In the genomic region with DNA sequence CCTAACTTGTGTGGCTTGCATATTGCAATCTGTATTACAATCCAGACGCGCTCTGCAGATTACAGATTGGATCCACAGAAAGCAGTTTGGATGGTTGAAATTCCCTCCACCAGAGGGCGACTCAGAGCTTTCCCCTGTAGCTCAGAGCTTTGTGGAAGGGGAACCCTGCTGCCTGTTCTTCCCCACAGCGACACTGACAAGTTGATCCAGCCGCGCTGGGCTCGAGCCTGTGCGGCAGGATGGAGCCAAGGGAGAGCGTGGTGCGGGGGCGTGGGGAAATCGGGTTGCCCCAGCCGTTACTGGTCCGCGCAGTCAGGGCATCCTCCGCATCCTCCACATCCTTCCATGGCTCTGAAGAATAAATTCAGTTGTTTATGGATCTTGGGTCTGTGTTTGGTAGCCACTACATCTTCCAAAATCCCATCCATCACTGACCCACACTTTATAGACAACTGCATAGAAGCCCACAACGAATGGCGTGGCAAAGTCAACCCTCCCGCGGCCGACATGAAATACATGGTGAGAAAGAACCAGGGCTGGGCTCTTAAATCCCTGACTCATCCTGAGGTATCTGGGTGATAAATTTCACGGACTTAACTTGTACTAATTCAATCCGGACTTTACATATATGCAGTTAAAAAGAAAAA, we compare ENCODE assay signal across 8 cellular contexts. TPM values are rescaled to one million over a fixed set of nuclear protein-coding genes. Genes with fewer than 3 reads are reported as not detected.
A peak's percentile ranks its signal among the peaks of the same experiment; 100 is the strongest.
DNase-seq lines count a peak whose midpoint lies in the region; ATAC-seq and TF ChIP-seq lines count a peak whose summit lies in the region.

A gene with protein sequence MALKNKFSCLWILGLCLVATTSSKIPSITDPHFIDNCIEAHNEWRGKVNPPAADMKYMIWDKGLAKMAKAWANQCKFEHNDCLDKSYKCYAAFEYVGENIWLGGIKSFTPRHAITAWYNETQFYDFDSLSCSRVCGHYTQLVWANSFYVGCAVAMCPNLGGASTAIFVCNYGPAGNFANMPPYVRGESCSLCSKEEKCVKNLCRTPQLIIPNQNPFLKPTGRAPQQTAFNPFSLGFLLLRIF (plus strand): TSS at position 287 of the 647 bp plus-strand sequence. CDS start 59 bp downstream, at position 346.

- in situ Hi-C loops in G401 (cut with HindIII; ENCODE audit: low sequenced_read_pairs) (no loop called here), IMR-90 (cut with MboI; ENCODE audit: low sequenced_read_pairs) (loop anchor here (5.0 to 25.0 kb wide), 2 partner anchors 153 to 703 kb away; a partner anchor contains a TSS)

- peak within 1 kb of the TSS; percentile 37; the same call in 1 of the 2 replicates for H4K5ac ChIP-seq in IMR-90 (ENCODE audit: low read depth, low read length)

- CTCF ChIA-PET in IMR-90 (lab: Yijun Ruan, JAX), result interaction anchor here (0.6 to 1.8 kb wide), 9 partner anchors 10 to 430 kb away, joined by 3 to 12 read pairs (median 4); no protein-coding TSS in a partner anchor

- peak within 1 kb of the TSS; percentile 19; the same call in 1 of the 2 replicates for H4K91ac ChIP-seq in IMR-90 (ENCODE audit: insufficient read depth, low read depth, low read length)

- H3K36me3 ChIP-seq in IMR-90 (ENCODE audit: control insufficient read depth, insufficient read depth, low read length), result no peaks in the 10 kb centered on the region
- no peaks in the 10 kb centered on the region for H3K36me3 ChIP-seq in adipocyte (ENCODE audit: control insufficient read depth, insufficient read depth, low read length, severe bottlenecking)
- no peaks in the 10 kb centered on the region for H3K36me3 ChIP-seq in heart right ventricle
- H3K36me3 ChIP-seq in upper lobe of right lung, result no peaks in the 10 kb centered on the region

- peak within 1 kb of the TSS; percentile 53 for H3K27ac ChIP-seq in IMR-90 (ENCODE audit: insufficient read depth, low read length)
- peak within 1 kb of the TSS in 1 of 10 donors; percentile 23 for H3K27ac ChIP-seq in heart right ventricle
- H3K27ac ChIP-seq in upper lobe of right lung, result no peak within 1 kb of the TSS

- peak within 1 kb of the TSS; percentile 85 for H3K4me2 ChIP-seq in IMR-90 (ENCODE audit: low read depth, low read length)

- peak within 1 kb of the TSS; percentile 43 for H3K9ac ChIP-seq in IMR-90 (ENCODE audit: low read depth, low read length)
- H3K9ac ChIP-seq in adipocyte (ENCODE audit: low read length), result peak within 1 kb of the TSS; percentile 63

- BruUV-seq in IMR-90 (replicated peaks; lab: Mats Ljungman, UMichigan), result no TSS peak

- WGBS in IMR-90 (ENCODE audit: extremely low coverage in 2 of 2, insufficient read length in 1 of 2), 2 experiments, result no CpG with 5 or more reads among the region's 23 CpGs
- WGBS in heart right ventricle, 2 donors, result 4 to 5% methylated on average over 23 of the region's 23 CpGs

- no peak for TF ChIP-seq POLR2A in IMR-90 (IDR thresholded peaks at IDR 0.05; ENCODE audit: low read depth, low read length)

- peak within 1 kb of the TSS; percentile 57 for H2AK9ac ChIP-seq in IMR-90 (replicated peaks; ENCODE audit: low read depth, low read length, poor library complexity)

- 0 out of 2 replicates have a peak within 1 kb of the TSS, but pooled peaks have one; percentile 10 for H3K23ac ChIP-seq in IMR-90 (ENCODE audit: low read depth, low read length)

- H4K20me1 ChIP-seq in IMR-90 (ENCODE audit: insufficient read depth, low read length), result no peaks in the 10 kb centered on the region

- DNase-seq in G401 (ENCODE audit: low spot score), result peak; percentile 94
- DNase-seq in IMR-90, result peak; percentile 89
- peak; percentile 32 for DNase-seq in SKM-1 (lab: John Stamatoyannopoulos, UW; ENCODE audit: unreplicated experiment)
- peak; percentile 97 for DNase-seq in adipocyte (ENCODE audit: low read depth)
- DNase-seq in heart right ventricle, result peak; percentile 69 to 91
- DNase-seq in posterior vena cava (ENCODE audit: low spot score), result peak; percentile 91
- DNase-seq in upper lobe of right lung, result peak; percentile 83

- H2AK5ac ChIP-seq in IMR-90 (ENCODE audit: low read depth, low read length), result no peak within 1 kb of the TSS

- H3K9me1 ChIP-seq in IMR-90 (ENCODE audit: insufficient read depth, low read length), result no peaks in the 10 kb centered on the region

- peak within 1 kb of the TSS; percentile 52 for H2BK5ac ChIP-seq in IMR-90 (ENCODE audit: low read depth, low read length, poor library complexity, severe bottlenecking)

- ATAC-seq in GM21576 (IDR thresholded peaks at IDR 0.05; ENCODE audit: unreplicated experiment) (peak; percentile 55), IMR-90 (ENCODE audit: low read depth) (peak; percentile 85), heart right ventricle (peak; percentile 81 to 92 (median 87)), upper lobe of right lung (peak; percentile 94)

- H3K4me1 ChIP-seq in IMR-90 (ENCODE audit: control insufficient read depth, insufficient read depth, low read length) (no peaks in the 10 kb centered on the region), adipocyte (ENCODE audit: control insufficient read depth, insufficient read depth, low read length) (no peaks in the 10 kb centered on the region), heart right ventricle (peaks cover 0 to 13% (median 3%) of the 10 kb centered on the region in 9 donors), upper lobe of right lung (peaks cover 3% of the 10 kb centered on the region)

- peak within 1 kb of the TSS; percentile 19; the same call in 1 of the 2 replicates for H2BK20ac ChIP-seq in IMR-90 (ENCODE audit: low read depth, low read length)

- no peaks in the 10 kb centered on the region for H3K27me3 ChIP-seq in IMR-90 (ENCODE audit: control insufficient read depth, insufficient read depth, low read length)
- H3K27me3 ChIP-seq in adipocyte (replicated peaks; ENCODE audit: control insufficient read depth, insufficient read depth, low read length), result no peaks in the 10 kb centered on the region
- peaks cover 0 to 4% (median 0%) of the 10 kb centered on the region in 7 donors for H3K27me3 ChIP-seq in heart right ventricle
- no peaks in the 10 kb centered on the region for H3K27me3 ChIP-seq in upper lobe of right lung

- intact Hi-C loops in IMR-90 (cut with micrococcal nuclease), result loop anchor here (1.0 to 5.0 kb wide), 6 partner anchors 44 to 698 kb away; a partner anchor contains a TSS
- intact Hi-C loops in heart right ventricle (cut with DNase I), result loop anchor here in 7 of 10 donors (2.0 to 10.0 kb wide), 7 partner anchors 50 to 173 kb away; a partner anchor contains a TSS
- intact Hi-C loops in posterior vena cava (cut with DNase I), result loop anchor here in 1 of 2 donors (10.0 kb wide), 1 partner anchor 150 kb away; a partner anchor contains a TSS
- intact Hi-C loops in upper lobe of right lung (cut with DNase I), result no loop called here

- H2BK120ac ChIP-seq in IMR-90 (ENCODE audit: low read depth, low read length), result peak within 1 kb of the TSS; percentile 45; the same call in 1 of the 2 replicates

- POLR2A ChIA-PET in IMR-90 (lab: Charles Lee; ENCODE audit: unreplicated experiment), result no interaction called here

- dilution Hi-C loops in IMR-90 (cut with HindIII; ENCODE audit: low sequenced_read_pairs, unreplicated experiment), result no loop called here

- peak within 1 kb of the TSS in 1 of 2 experiments; percentile 65; a peak in 2 of 4 replicates for H4K8ac ChIP-seq in IMR-90 (ENCODE audit: low read depth in 2 of 2, low read length in 2 of 2)

- H3K56ac ChIP-seq in IMR-90 (ENCODE audit: extremely low read depth, insufficient read depth, low read length), result 0 out of 2 replicates have a peak within 1 kb of the TSS, but pooled peaks have one; percentile 7

- H3K9me3 ChIP-seq in IMR-90 (ENCODE audit: control insufficient read depth, insufficient read depth, low read length), result no peaks in the 10 kb centered on the region
- H3K9me3 ChIP-seq in adipocyte (ENCODE audit: control insufficient read depth, low read length), result no peaks in the 10 kb centered on the region
- H3K9me3 ChIP-seq in heart right ventricle, result no peaks in the 10 kb centered on the region
- H3K9me3 ChIP-seq in upper lobe of right lung, result no peaks in the 10 kb centered on the region

- H3K18ac ChIP-seq in IMR-90 (ENCODE audit: low read depth, low read length), result peak within 1 kb of the TSS; percentile 42

- peak within 1 kb of the TSS; percentile 16; the same call in 1 of the 3 replicates for H2BK15ac ChIP-seq in IMR-90 (ENCODE audit: low read depth, low read length)

- H3K14ac ChIP-seq in IMR-90 (replicated peaks; ENCODE audit: low read depth, low read length), result peak within 1 kb of the TSS; percentile 51

- peak; percentile 75 for TF ChIP-seq RAD21 in IMR-90 (IDR thresholded peaks at IDR 0.05; ENCODE audit: low read length)

- H3K4me3 ChIP-seq in IMR-90 (ENCODE audit: insufficient read depth, low read depth, low read length), result peak within 1 kb of the TSS; percentile 68
- H3K4me3 ChIP-seq in adipocyte (ENCODE audit: low read length), result peak within 1 kb of the TSS; percentile 78
- H3K4me3 ChIP-seq in heart right ventricle, result peak within 1 kb of the TSS in 9 of 10 donors; percentile 15 to 55 (median 52)
- peak within 1 kb of the TSS; percentile 38 for H3K4me3 ChIP-seq in upper lobe of right lung

- H3K4ac ChIP-seq in IMR-90 (ENCODE audit: low read depth, low read length), result peak within 1 kb of the TSS; percentile 40; the same call in 1 of the 2 replicates

- H2AFZ ChIP-seq in IMR-90 (replicated peaks; ENCODE audit: low read length, poor library complexity), result peak within 1 kb of the TSS; percentile 92

- peak; percentile 85 for TF ChIP-seq CTCF in IMR-90 (conservative IDR thresholded peaks at IDR 0.05; ENCODE audit: low read depth, low read length)
- TF ChIP-seq CTCF in heart right ventricle (IDR thresholded peaks at IDR 0.05), result peak; percentile 86 to 95 (median 93)
- TF ChIP-seq CTCF in upper lobe of right lung (IDR thresholded peaks at IDR 0.05), result peak; percentile 96

- no peaks in the 10 kb centered on the region for H3K79me1 ChIP-seq in IMR-90 (ENCODE audit: low read depth in 1 of 2, low read length in 2 of 2)

TF ChIP-seq in IMR-90, 13 proteins besides CTCF, POLR2A, EP300 and RAD21:
- TF ChIP-seq SMC3 (IDR thresholded peaks at IDR 0.05; ENCODE audit: low read depth, low read length) (peak; percentile 72), CEBPB (IDR thresholded peaks at IDR 0.05; ENCODE audit: low read depth, low read length) (0 out of 2 replicates have a peak, but pooled peaks have one; percentile 1), RCOR1 (IDR thresholded peaks at IDR 0.05; ENCODE audit: insufficient replicate concordance, low read length) (peak; percentile 71), MXI1 (IDR thresholded peaks at IDR 0.05; ENCODE audit: borderline replicate concordance, low read depth, low read length) (0 out of 2 replicates have a peak, but pooled peaks have one; percentile 39), BHLHE40 (IDR thresholded peaks at IDR 0.05; ENCODE audit: low read depth, low read length) (no peak), NFE2L2 (IDR thresholded peaks at IDR 0.05; ENCODE audit: low read depth, low read length) (peak; percentile 28; the same call in 1 of the 2 replicates)

RNA-seq across cellular contexts. Expression of the gene that starts here (rescaled TPM):
- not detected in 2 replicates for total RNA-seq in G401 (2014; rRNA removed; shearing (Covaris generic))
- total RNA-seq in IMR-90 (2012; rRNA removed) (not detected in 2 replicates), heart right ventricle (not detected), posterior vena cava (not detected), upper lobe of right lung (not detected)
- polyA plus RNA-seq in IMR-90 (2012; rRNA removed) (not detected in 2 replicates), heart right ventricle (not detected)
- not detected in 2 replicates for polyA plus RNA-seq in IMR-90 (2012; cell fraction: cytosol; rRNA removed)
- not detected in 2 replicates for polyA plus RNA-seq in IMR-90 (2012; cell fraction: nucleus; rRNA removed; ENCODE audit: low replicate concordance)

Comparison
In these comparisons a context has a peak if more than half of its experiments do, and no peak if none do; other contexts are left out.
1. Peak in DNase-seq in G401; RNA of the gene not detected or under 1 TPM.
2. Peak in DNase-seq, ATAC-seq, H3K4me3 ChIP-seq, H3K27ac ChIP-seq, H3K9ac ChIP-seq and H3K4me2 ChIP-seq in IMR-90; RNA of the gene not detected or under 1 TPM.
3. Peak in DNase-seq, ATAC-seq and H3K4me3 ChIP-seq in heart right ventricle; RNA of the gene not detected or under 1 TPM.
4. Peak in DNase-seq in posterior vena cava; RNA of the gene not detected or under 1 TPM.
5. Peak in DNase-seq, ATAC-seq and H3K4me3 ChIP-seq in upper lobe of right lung; RNA of the gene not detected or under 1 TPM.
6. DNase-seq: peak in every context shown above with its lines; median percentile 97 in adipocyte; 94 in G401; 91 in posterior vena cava; 89 in IMR-90; 83 in upper lobe of right lung; 80 in heart right ventricle; 32 in SKM-1.